In genomic region chr19:2475702-2476450, GRCh38 we compare ENCODE assay signal across 1 cellular context.
TF ChIP-seq lines count a peak whose summit lies in the region.

Gene GADD45B (plus strand): TSS chr19:2476127. CDS start chr19:2476359, 232 bp downstream.

TF ChIP-seq in K562, 482 proteins besides CTCF, POLR2A, EP300 and RAD21 (continued from another document and continues in another):
- no peak; a peak in 1 of 4 replicates for TF ChIP-seq ZNF639 (CRISPR knock-in tag; conservative IDR thresholded peaks at IDR 0.05 in 1 of 2, IDR thresholded peaks at IDR 0.05 in 1 of 2)
- peak; percentile 99 for TF ChIP-seq POLR2B (IDR thresholded peaks at IDR 0.05; ENCODE audit: low read depth, partially characterized antibody)
- TF ChIP-seq RAD51 (IDR thresholded peaks at IDR 0.05; ENCODE audit: borderline replicate concordance, low read depth), result peak; percentile 77
- no peak for TF ChIP-seq KLF1 (tag; IDR thresholded peaks at IDR 0.05)
- no peak for TF ChIP-seq KDM1A (IDR thresholded peaks at IDR 0.05)
- TF ChIP-seq ZNF239 (CRISPR knock-in tag; IDR thresholded peaks at IDR 0.05), result peak; percentile 28; the same call in 1 of the 2 replicates
- TF ChIP-seq HMBOX1 (IDR thresholded peaks at IDR 0.05), result no peak
- TF ChIP-seq NRF1 (conservative IDR thresholded peaks at IDR 0.05 in 1 of 2, IDR thresholded peaks at IDR 0.05 in 1 of 2), result peak; percentile 30 to 40; a peak in 1 of 4 replicates
- TF ChIP-seq SAFB2 (IDR thresholded peaks at IDR 0.05; ENCODE audit: borderline replicate concordance, low read depth, low read length, severe bottlenecking), result no peak
- peak; percentile 72; the same call in 1 of the 2 replicates for TF ChIP-seq MBD2 (IDR thresholded peaks at IDR 0.05; ENCODE audit: borderline replicate concordance, low read depth)
- no peak for TF ChIP-seq MEF2A (IDR thresholded peaks at IDR 0.05; ENCODE audit: control insufficient read depth, low read depth, low read length)
- TF ChIP-seq PHTF2 (CRISPR knock-in tag; IDR thresholded peaks at IDR 0.05), result no peak
- no peak for TF ChIP-seq FOXM1 (IDR thresholded peaks at IDR 0.05; ENCODE audit: low read depth)
- 0 out of 2 replicates have a peak, but pooled peaks have one; percentile 61 for TF ChIP-seq FOXM1 (CRISPR knock-in tag; IDR thresholded peaks at IDR 0.05; ENCODE audit: low read depth)
- TF ChIP-seq TAF7 (tag; IDR thresholded peaks at IDR 0.05), result peak; percentile 97
- TF ChIP-seq PTTG1 (tag; IDR thresholded peaks at IDR 0.05; ENCODE audit: low read depth), result no peak
- TF ChIP-seq ZNF146 (CRISPR knock-in tag; IDR thresholded peaks at IDR 0.05; ENCODE audit: unreplicated experiment), result no peak
- TF ChIP-seq BDP1 (IDR thresholded peaks at IDR 0.05; ENCODE audit: insufficient read depth, insufficient read length), result no peak
- peak; percentile 47; the same call in 1 of the 2 replicates for TF ChIP-seq SOX6 (IDR thresholded peaks at IDR 0.05)
- peak; percentile 27 to 67 for TF ChIP-seq E2F6 (IDR thresholded peaks at IDR 0.05; ENCODE audit: borderline replicate concordance in 1 of 2, extremely low read depth in 1 of 2, insufficient read depth in 1 of 2, insufficient read length in 1 of 2, low read depth in 1 of 2, low read length in 1 of 2, poor library complexity in 1 of 2, severe bottlenecking in 1 of 2)
- no peak for TF ChIP-seq RBM22 (IDR thresholded peaks at IDR 0.05; ENCODE audit: low read depth, low read length, poor library complexity, severe bottlenecking)
- TF ChIP-seq KLF16 (IDR thresholded peaks at IDR 0.05), result no peak
- TF ChIP-seq MYNN (IDR thresholded peaks at IDR 0.05), result 0 out of 2 replicates have a peak, but pooled peaks have one; percentile 5
- no peak for TF ChIP-seq MYNN (CRISPR knock-in tag; IDR thresholded peaks at IDR 0.05)
- no peak for TF ChIP-seq ZNF717 (CRISPR knock-in tag; IDR thresholded peaks at IDR 0.05)
- TF ChIP-seq CHD2 (IDR thresholded peaks at IDR 0.05; ENCODE audit: low read depth, low read length), result peak; percentile 34; the same call in 1 of the 2 replicates
- peak; percentile 99 for TF ChIP-seq RBFOX2 (IDR thresholded peaks at IDR 0.05; ENCODE audit: low read depth, low read length)
- TF ChIP-seq ZBTB7A (IDR thresholded peaks at IDR 0.05; ENCODE audit: borderline replicate concordance, control insufficient read depth, low read depth, low read length), result peak; percentile 88; the same call in 1 of the 2 replicates
- peak; percentile 69 for TF ChIP-seq CEBPG (CRISPR knock-in tag; IDR thresholded peaks at IDR 0.05)
- peak in 1 of 2 experiments; percentile 87; a peak in 2 of 4 replicates for TF ChIP-seq CEBPG (tag; conservative IDR thresholded peaks at IDR 0.05 in 1 of 2, IDR thresholded peaks at IDR 0.05 in 1 of 2)
- peak; percentile 61; the same call in 1 of the 2 replicates for TF ChIP-seq JUND (IDR thresholded peaks at IDR 0.05; ENCODE audit: borderline replicate concordance, low read depth, low read length)
- no peak for TF ChIP-seq JUND (tag; IDR thresholded peaks at IDR 0.05; ENCODE audit: borderline replicate concordance, low read depth, low read length)
- TF ChIP-seq MLLT1 (IDR thresholded peaks at IDR 0.05), result 0 out of 4 replicates have a peak, but pooled peaks of 1 of the 2 experiments have one; percentile 58
- TF ChIP-seq ZNF3 (CRISPR knock-in tag; IDR thresholded peaks at IDR 0.05), result no peak
- no peak for TF ChIP-seq ZNF277 (CRISPR knock-in tag; IDR thresholded peaks at IDR 0.05; ENCODE audit: borderline replicate concordance)
- TF ChIP-seq SMARCA4 (IDR thresholded peaks at IDR 0.05), result no peak; the same call in 1 of the 2 replicates
- TF ChIP-seq ZSCAN32 (CRISPR knock-in tag; IDR thresholded peaks at IDR 0.05), result 0 out of 2 replicates have a peak, but pooled peaks have one; percentile 66
- TF ChIP-seq ATF6 (CRISPR knock-in tag; IDR thresholded peaks at IDR 0.05), result 0 out of 2 replicates have a peak, but pooled peaks have one; percentile 26
- no peak for TF ChIP-seq NR2C1 (IDR thresholded peaks at IDR 0.05)
- no peak for TF ChIP-seq NR2C1 (tag; IDR thresholded peaks at IDR 0.05)
- peak; percentile 53; the same call in 1 of the 2 replicates for TF ChIP-seq ETV1 (tag; conservative IDR thresholded peaks at IDR 0.05; ENCODE audit: low read depth)
- TF ChIP-seq NKRF (IDR thresholded peaks at IDR 0.05; ENCODE audit: borderline replicate concordance), result no peak
- no peak for TF ChIP-seq FOXO4 (CRISPR knock-in tag; IDR thresholded peaks at IDR 0.05)
- TF ChIP-seq ZNF395 (CRISPR knock-in tag; IDR thresholded peaks at IDR 0.05), result peak; percentile 30; the same call in 1 of the 2 replicates
- no peak for TF ChIP-seq ZNF184 (CRISPR knock-in tag; IDR thresholded peaks at IDR 0.05)
- no peak for TF ChIP-seq ZNF766 (CRISPR knock-in tag; conservative IDR thresholded peaks at IDR 0.05)
- no peak for TF ChIP-seq HSF4 (CRISPR knock-in tag; IDR thresholded peaks at IDR 0.05; ENCODE audit: borderline replicate concordance)
- TF ChIP-seq ZNF445 (CRISPR knock-in tag; IDR thresholded peaks at IDR 0.05; ENCODE audit: low read depth), result no peak
- peak; percentile 98 for TF ChIP-seq VEZF1 (CRISPR knock-in tag; IDR thresholded peaks at IDR 0.05)
- TF ChIP-seq TBL1XR1 (IDR thresholded peaks at IDR 0.05; ENCODE audit: low read length in 2 of 2), result 0 out of 4 replicates have a peak, but pooled peaks of 1 of the 2 experiments have one; percentile 24
- TF ChIP-seq NFATC3 (IDR thresholded peaks at IDR 0.05), result no peak
- peak; percentile 56 for TF ChIP-seq CREM (IDR thresholded peaks at IDR 0.05; ENCODE audit: low read depth)
- peak; percentile 27 for TF ChIP-seq CREB1 (IDR thresholded peaks at IDR 0.05)
- peak; percentile 60 for TF ChIP-seq CREB1 (CRISPR knock-in tag; IDR thresholded peaks at IDR 0.05)
- peak; percentile 47 for TF ChIP-seq CBX1 (IDR thresholded peaks at IDR 0.05; ENCODE audit: low read depth)
- no peak for TF ChIP-seq DIDO1 (tag; IDR thresholded peaks at IDR 0.05; ENCODE audit: low read depth)
- TF ChIP-seq CEBPB (tag; IDR thresholded peaks at IDR 0.05), result peak; percentile 91
